ENCODE assay signal across 17 cellular contexts in genomic region chr14:31941487-31941886, GRCh38.
DNase-seq lines count a peak whose midpoint lies in the region; ATAC-seq, FAIRE-seq and TF ChIP-seq lines count a peak whose summit lies in the region.
"Had no signal": no experiment of that assay in that cellular context is flagged by ENCODE, and none has a peak within 500 bp of the region (broad histone marks: within the 10 kb centered on the region; RNA-seq: fewer than 3 reads in every experiment).

No MANE protein-coding gene starts in this region.

- H3K4me1 ChIP-seq in A549 (peaks cover 81% of the 10 kb centered on the region), upper lobe of left lung (peaks cover 0 to 9% (median 0%) of the 10 kb centered on the region in 4 donors)

- H3K9me3 Mint-ChIP-seq in stimulated activated naive CD8-positive, alpha-beta T cell treated with anti-CD3 and anti-CD28 coated beads, Interleukin-15, amount 100 ng/mL, for 72 hours = no peaks in the 10 kb centered on the region
- H3K9me3 Mint-ChIP-seq: CD4-positive, alpha-beta T cell; H9 had no signal

- WGBS in A549 (ENCODE audit: missing lambda C conversion rate) = 84% methylated on average over 1 of the region's 1 CpG
- 65 to 87% methylated on average over 1 of the region's 1 CpG for WGBS in upper lobe of left lung, 2 donors

- H3K4me2 ChIP-seq in A549 = peak overlapping the region; percentile 39
- H3K4me2 ChIP-seq: BLaER1 treated with 17β-estradiol and CSF1 and Interleukin-3, amounts not matched to agents 10 nM and 100 nM had no signal

- DNase-seq in NCI-H1092 treated with DMSO at 0.1 percent for 48 hours (lab: John Stamatoyannopoulos, UW) (peak; percentile 25), NCI-H1092 (lab: John Stamatoyannopoulos, UW) (no peak), A549 (ENCODE audit: low read depth in 1 of 2, low spot score in 1 of 2) (no peak), NCI-H1694 (lab: John Stamatoyannopoulos, UW) (peak; percentile 29), T-helper 17 cell (no peak), upper lobe of left lung (no peak)
- no peak for DNase-seq in stimulated activated naive CD8-positive, alpha-beta T cell treated with anti-CD3 and anti-CD28 coated beads, Interleukin-15, amount 100 ng/mL, for 72 hours
- DNase-seq: 8988T; ACHN; Calu3; CD4-positive, alpha-beta T cell; DMS153; GF-D8; GOT3; H9 had no signal

- no peak for TF ChIP-seq CTCF in A549 (IDR thresholded peaks at IDR 0.05)
- no peak for TF ChIP-seq CTCF in upper lobe of left lung (IDR thresholded peaks at IDR 0.05)

- CTCF ChIA-PET in A549 (lab: Yijun Ruan, JAX) = interaction anchor here (1.8 to 2.0 kb wide), 3 partner anchors 9 to 311 kb away, joined by 4 to 9 read pairs (median 8); partner anchors contain the start of gene ARHGAP5

- TF ChIP-seq EP300 in A549 (IDR thresholded peaks at IDR 0.05) (no peak), upper lobe of left lung (IDR thresholded peaks at IDR 0.05) (no peak)

- no peak for TF ChIP-seq RAD21 in A549 (conservative IDR thresholded peaks at IDR 0.05 in 1 of 2, IDR thresholded peaks at IDR 0.05 in 1 of 2)

- no peak for FAIRE-seq in A549 (lab: Jason Lieb, UNC)
- FAIRE-seq: GM19239 had no signal

- H3K9me3 ChIP-seq in A549 (no peaks in the 10 kb centered on the region), T-helper 17 cell (ENCODE audit: control insufficient read depth, low read length, poor library complexity, severe bottlenecking) (no peaks in the 10 kb centered on the region), upper lobe of left lung (no peaks in the 10 kb centered on the region)
- H3K9me3 ChIP-seq: BLaER1 treated with 17β-estradiol and CSF1 and Interleukin-3, amounts not matched to agents 10 nM and 100 nM had no signal

- peak overlapping the region; percentile 19 for H3K27ac Mint-ChIP-seq in T-helper 17 cell
- H3K27ac Mint-ChIP-seq in stimulated activated naive CD8-positive, alpha-beta T cell treated with anti-CD3 and anti-CD28 coated beads, Interleukin-15, amount 100 ng/mL, for 72 hours = no peak overlapping the region
- H3K27ac Mint-ChIP-seq: CD4-positive, alpha-beta T cell; H9 had no signal

- H3K36me3 Mint-ChIP-seq in T-helper 17 cell (ENCODE audit: low read depth) = no peaks in the 10 kb centered on the region

- H3K36me3 ChIP-seq in upper lobe of left lung = no peaks in the 10 kb centered on the region
- H3K36me3 ChIP-seq: BLaER1 treated with 17β-estradiol and CSF1 and Interleukin-3, amounts not matched to agents 10 nM and 100 nM had no signal

- peak overlapping the region; percentile 50 to 89 for H3K27ac ChIP-seq in A549
- no peak overlapping the region for H3K27ac ChIP-seq in upper lobe of left lung
- H3K27ac ChIP-seq: BLaER1 treated with 17β-estradiol and CSF1 and Interleukin-3, amounts not matched to agents 10 nM and 100 nM had no signal

- no peaks in the 10 kb centered on the region for H3K27me3 Mint-ChIP-seq in T-helper 17 cell
- no peaks in the 10 kb centered on the region for H3K27me3 Mint-ChIP-seq in stimulated activated naive CD8-positive, alpha-beta T cell treated with anti-CD3 and anti-CD28 coated beads, Interleukin-15, amount 100 ng/mL, for 72 hours
- H3K27me3 Mint-ChIP-seq: CD4-positive, alpha-beta T cell had no signal

- POLR2A ChIA-PET in A549 (lab: Yijun Ruan, JAX) = interaction anchor here (1.6 kb wide), 1 partner anchor 135 kb away, joined by 8 read pairs; the partner anchor contains the start of gene ARHGAP5

- no peak overlapping the region for H3K4me3 Mint-ChIP-seq in T-helper 17 cell
- H3K4me3 Mint-ChIP-seq in stimulated activated naive CD8-positive, alpha-beta T cell treated with anti-CD3 and anti-CD28 coated beads, Interleukin-15, amount 100 ng/mL, for 72 hours = no peak overlapping the region
- H3K4me3 Mint-ChIP-seq: CD4-positive, alpha-beta T cell; H9 had no signal

- peaks cover 28% of the 10 kb centered on the region for H3K4me1 Mint-ChIP-seq in T-helper 17 cell
- peaks cover 20% of the 10 kb centered on the region for H3K4me1 Mint-ChIP-seq in stimulated activated naive CD8-positive, alpha-beta T cell treated with anti-CD3 and anti-CD28 coated beads, Interleukin-15, amount 100 ng/mL, for 72 hours

- no peaks in the 10 kb centered on the region for H3K27me3 ChIP-seq in upper lobe of left lung
- H3K27me3 ChIP-seq: BLaER1 treated with 17β-estradiol and CSF1 and Interleukin-3, amounts not matched to agents 10 nM and 100 nM had no signal

- TF ChIP-seq POLR2A in A549 (IDR thresholded peaks at IDR 0.05; ENCODE audit: low read length) = no peak
- no peak for TF ChIP-seq POLR2A in upper lobe of left lung (IDR thresholded peaks at IDR 0.05)

- H3K4me3 ChIP-seq in A549 = no peak overlapping the region
- H3K4me3 ChIP-seq in upper lobe of left lung = no peak overlapping the region
- H3K4me3 ChIP-seq: BLaER1 treated with 17β-estradiol and CSF1 and Interleukin-3, amounts not matched to agents 10 nM and 100 nM had no signal

- ATAC-seq in A549 = no peak
- ATAC-seq in T-helper 17 cell = no peak
- no peak for ATAC-seq in stimulated activated naive CD8-positive, alpha-beta T cell treated with anti-CD3 and anti-CD28 coated beads, Interleukin-15, amount 100 ng/mL, for 72 hours
- no peak for ATAC-seq in upper lobe of left lung (ENCODE audit: low FRiP score in 2 of 2)

TF ChIP-seq in A549, 52 proteins besides CTCF, POLR2A, EP300 and RAD21:
- no peak for TF ChIP-seq MAZ (IDR thresholded peaks at IDR 0.05; ENCODE audit: borderline replicate concordance, low read depth, low read length)
- no peak for TF ChIP-seq JUN (IDR thresholded peaks at IDR 0.05)
- no peak for TF ChIP-seq HDAC2 (IDR thresholded peaks at IDR 0.05)
- TF ChIP-seq RCOR1 (IDR thresholded peaks at IDR 0.05; ENCODE audit: low read depth, low read length) = no peak
- TF ChIP-seq KDM1A (IDR thresholded peaks at IDR 0.05; ENCODE audit: low read depth) = no peak
- TF ChIP-seq EHMT2 (IDR thresholded peaks at IDR 0.05; ENCODE audit: low read depth) = no peak
- TF ChIP-seq MYC (IDR thresholded peaks at IDR 0.05; ENCODE audit: borderline replicate concordance, low read length) = no peak
- no peak for TF ChIP-seq USF2 (IDR thresholded peaks at IDR 0.05)
- TF ChIP-seq RFX5 (IDR thresholded peaks at IDR 0.05) = no peak
- TF ChIP-seq NR3C1 (IDR thresholded peaks at IDR 0.05) = no peak
- TF ChIP-seq RNF2 (IDR thresholded peaks at IDR 0.05; ENCODE audit: borderline replicate concordance, low read depth) = no peak
- no peak for TF ChIP-seq RARB (CRISPR knock-in tag; IDR thresholded peaks at IDR 0.05)
- no peak for TF ChIP-seq HOXA7 (CRISPR knock-in tag; IDR thresholded peaks at IDR 0.05)
- no peak for TF ChIP-seq GATA3 (IDR thresholded peaks at IDR 0.05; ENCODE audit: borderline replicate concordance)
- no peak for TF ChIP-seq REST (IDR thresholded peaks at IDR 0.05)

Comparison
In these comparisons a context has a peak if more than half of its experiments do, and no peak if none do; other contexts are left out.
1. DNase-seq: peak in NCI-H1092 treated with DMSO at 0.1 percent for 48 hours (single experiment) and NCI-H1694 (single experiment); none in NCI-H1092 (single experiment), A549 (0 of 2), T-helper 17 cell (0 of 3), stimulated activated naive CD8-positive, alpha-beta T cell treated with anti-CD3 and anti-CD28 coated beads, Interleukin-15, amount 100 ng/mL, for 72 hours (0 of 2) and upper lobe of left lung (0 of 2).
2. H3K27ac ChIP-seq: peak in A549 (2 of 2); none in upper lobe of left lung (0 of 4).